1 cellular context compared by ENCODE assay signal in the genomic region with DNA sequence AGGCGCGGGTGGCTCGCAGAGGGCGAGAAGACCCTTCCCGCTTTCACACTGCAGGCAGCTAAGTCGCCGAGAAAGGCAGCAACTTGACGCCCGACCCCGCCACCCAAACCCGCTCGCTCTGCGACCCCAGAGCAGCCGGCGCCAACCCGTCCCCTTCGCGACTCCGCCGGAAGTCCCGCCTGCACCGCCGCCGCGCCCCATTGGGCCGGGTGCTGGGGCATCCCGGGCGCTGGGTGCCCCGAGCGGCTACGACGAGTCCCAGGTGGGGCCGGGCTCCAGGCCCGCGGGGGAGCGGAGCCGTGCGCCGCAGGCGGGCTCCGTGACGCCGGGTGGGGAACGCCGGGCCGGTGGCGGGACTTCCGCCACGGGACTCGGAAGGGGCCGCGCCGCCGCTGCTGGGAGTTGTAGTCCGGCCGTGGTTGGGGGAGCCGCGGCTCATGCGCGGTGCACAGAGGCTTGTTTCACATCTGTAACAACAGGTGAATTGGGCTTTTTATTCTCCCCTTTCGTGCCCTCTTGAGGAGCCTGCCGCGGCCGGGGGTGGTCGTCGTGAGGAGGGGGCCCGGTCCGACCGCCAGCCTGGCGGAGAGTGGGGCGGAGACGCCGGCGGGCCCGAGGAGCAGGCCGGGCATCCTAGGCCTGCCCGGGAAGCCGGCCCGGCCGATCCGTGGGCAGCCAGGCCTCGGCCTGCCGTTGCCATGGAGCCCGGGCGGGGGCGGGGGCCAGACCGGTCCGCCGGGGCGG.
A peak's percentile ranks its signal among the peaks of the same experiment; 100 is the strongest.
TF ChIP-seq lines count a peak whose summit lies in the region.

Gene DHX30 (plus strand): TSS at position 405 of the 744 bp plus-strand sequence. CDS start 7,546 bp downstream, outside the sequence.

TF ChIP-seq in K562, 482 proteins besides CTCF, POLR2A, EP300 and RAD21 (continued from another document and continues in another):
- TF ChIP-seq, protein P1, sequence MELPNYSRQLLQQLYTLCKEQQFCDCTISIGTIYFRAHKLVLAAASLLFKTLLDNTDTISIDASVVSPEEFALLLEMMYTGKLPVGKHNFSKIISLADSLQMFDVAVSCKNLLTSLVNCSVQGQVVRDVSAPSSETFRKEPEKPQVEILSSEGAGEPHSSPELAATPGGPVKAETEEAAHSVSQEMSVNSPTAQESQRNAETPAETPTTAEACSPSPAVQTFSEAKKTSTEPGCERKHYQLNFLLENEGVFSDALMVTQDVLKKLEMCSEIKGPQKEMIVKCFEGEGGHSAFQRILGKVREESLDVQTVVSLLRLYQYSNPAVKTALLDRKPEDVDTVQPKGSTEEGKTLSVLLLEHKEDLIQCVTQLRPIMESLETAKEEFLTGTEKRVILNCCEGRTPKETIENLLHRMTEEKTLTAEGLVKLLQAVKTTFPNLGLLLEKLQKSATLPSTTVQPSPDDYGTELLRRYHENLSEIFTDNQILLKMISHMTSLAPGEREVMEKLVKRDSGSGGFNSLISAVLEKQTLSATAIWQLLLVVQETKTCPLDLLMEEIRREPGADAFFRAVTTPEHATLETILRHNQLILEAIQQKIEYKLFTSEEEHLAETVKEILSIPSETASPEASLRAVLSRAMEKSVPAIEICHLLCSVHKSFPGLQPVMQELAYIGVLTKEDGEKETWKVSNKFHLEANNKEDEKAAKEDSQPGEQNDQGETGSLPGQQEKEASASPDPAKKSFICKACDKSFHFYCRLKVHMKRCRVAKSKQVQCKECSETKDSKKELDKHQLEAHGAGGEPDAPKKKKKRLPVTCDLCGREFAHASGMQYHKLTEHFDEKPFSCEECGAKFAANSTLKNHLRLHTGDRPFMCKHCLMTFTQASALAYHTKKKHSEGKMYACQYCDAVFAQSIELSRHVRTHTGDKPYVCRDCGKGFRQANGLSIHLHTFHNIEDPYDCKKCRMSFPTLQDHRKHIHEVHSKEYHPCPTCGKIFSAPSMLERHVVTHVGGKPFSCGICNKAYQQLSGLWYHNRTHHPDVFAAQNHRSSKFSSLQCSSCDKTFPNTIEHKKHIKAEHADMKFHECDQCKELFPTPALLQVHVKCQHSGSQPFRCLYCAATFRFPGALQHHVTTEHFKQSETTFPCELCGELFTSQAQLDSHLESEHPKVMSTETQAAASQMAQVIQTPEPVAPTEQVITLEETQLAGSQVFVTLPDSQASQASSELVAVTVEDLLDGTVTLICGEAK (IDR thresholded peaks at IDR 0.05): peak; percentile 96
- TF ChIP-seq, protein P1 (CRISPR knock-in tag; IDR thresholded peaks at IDR 0.05): no peak
- TF ChIP-seq, protein P2, sequence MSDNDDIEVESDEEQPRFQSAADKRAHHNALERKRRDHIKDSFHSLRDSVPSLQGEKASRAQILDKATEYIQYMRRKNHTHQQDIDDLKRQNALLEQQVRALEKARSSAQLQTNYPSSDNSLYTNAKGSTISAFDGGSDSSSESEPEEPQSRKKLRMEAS (CRISPR knock-in tag; IDR thresholded peaks at IDR 0.05): peak; percentile 48; the same call in 1 of the 2 replicates
- peak; percentile 85 for TF ChIP-seq RB1 (IDR thresholded peaks at IDR 0.05; ENCODE audit: low read depth)
- TF ChIP-seq, protein P3, sequence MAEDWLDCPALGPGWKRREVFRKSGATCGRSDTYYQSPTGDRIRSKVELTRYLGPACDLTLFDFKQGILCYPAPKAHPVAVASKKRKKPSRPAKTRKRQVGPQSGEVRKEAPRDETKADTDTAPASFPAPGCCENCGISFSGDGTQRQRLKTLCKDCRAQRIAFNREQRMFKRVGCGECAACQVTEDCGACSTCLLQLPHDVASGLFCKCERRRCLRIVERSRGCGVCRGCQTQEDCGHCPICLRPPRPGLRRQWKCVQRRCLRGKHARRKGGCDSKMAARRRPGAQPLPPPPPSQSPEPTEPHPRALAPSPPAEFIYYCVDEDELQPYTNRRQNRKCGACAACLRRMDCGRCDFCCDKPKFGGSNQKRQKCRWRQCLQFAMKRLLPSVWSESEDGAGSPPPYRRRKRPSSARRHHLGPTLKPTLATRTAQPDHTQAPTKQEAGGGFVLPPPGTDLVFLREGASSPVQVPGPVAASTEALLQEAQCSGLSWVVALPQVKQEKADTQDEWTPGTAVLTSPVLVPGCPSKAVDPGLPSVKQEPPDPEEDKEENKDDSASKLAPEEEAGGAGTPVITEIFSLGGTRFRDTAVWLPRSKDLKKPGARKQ (CRISPR knock-in tag; IDR thresholded peaks at IDR 0.05): no peak
- no peak for TF ChIP-seq ATF1 (CRISPR knock-in tag; IDR thresholded peaks at IDR 0.05)
- TF ChIP-seq ATF1 (tag; IDR thresholded peaks at IDR 0.05): peak; percentile 85
- TF ChIP-seq SMAD3 (CRISPR knock-in tag; conservative IDR thresholded peaks at IDR 0.05): no peak
- no peak for TF ChIP-seq CBX3 (IDR thresholded peaks at IDR 0.05; ENCODE audit: borderline replicate concordance in 1 of 2, low read length in 2 of 2)
- TF ChIP-seq HEY1 (CRISPR knock-in tag; IDR thresholded peaks at IDR 0.05; ENCODE audit: borderline replicate concordance): no peak
- 0 out of 2 replicates have a peak, but pooled peaks have one; percentile 19 for TF ChIP-seq SRSF1 (IDR thresholded peaks at IDR 0.05; ENCODE audit: low read depth, low read length)
- peak; percentile 91 for TF ChIP-seq ARID4B (CRISPR knock-in tag; IDR thresholded peaks at IDR 0.05)
- TF ChIP-seq POLR2H (tag; IDR thresholded peaks at IDR 0.05; ENCODE audit: low read depth): no peak
- no peak for TF ChIP-seq GATAD2B (IDR thresholded peaks at IDR 0.05; ENCODE audit: borderline replicate concordance)
- no peak for TF ChIP-seq OTX1 (CRISPR knock-in tag; IDR thresholded peaks at IDR 0.05)
- TF ChIP-seq SIN3B (IDR thresholded peaks at IDR 0.05; ENCODE audit: low read depth): peak; percentile 73
- TF ChIP-seq, protein P4, sequence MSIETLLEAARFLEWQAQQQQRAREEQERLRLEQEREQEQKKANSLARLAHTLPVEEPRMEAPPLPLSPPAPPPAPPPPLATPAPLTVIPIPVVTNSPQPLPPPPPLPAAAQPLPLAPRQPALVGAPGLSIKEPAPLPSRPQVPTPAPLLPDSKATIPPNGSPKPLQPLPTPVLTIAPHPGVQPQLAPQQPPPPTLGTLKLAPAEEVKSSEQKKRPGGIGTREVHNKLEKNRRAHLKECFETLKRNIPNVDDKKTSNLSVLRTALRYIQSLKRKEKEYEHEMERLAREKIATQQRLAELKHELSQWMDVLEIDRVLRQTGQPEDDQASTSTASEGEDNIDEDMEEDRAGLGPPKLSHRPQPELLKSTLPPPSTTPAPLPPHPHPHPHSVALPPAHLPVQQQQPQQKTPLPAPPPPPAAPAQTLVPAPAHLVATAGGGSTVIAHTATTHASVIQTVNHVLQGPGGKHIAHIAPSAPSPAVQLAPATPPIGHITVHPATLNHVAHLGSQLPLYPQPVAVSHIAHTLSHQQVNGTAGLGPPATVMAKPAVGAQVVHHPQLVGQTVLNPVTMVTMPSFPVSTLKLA (conservative IDR thresholded peaks at IDR 0.05): peak; percentile 21 to 83; a peak in 2 of 4 replicates
- TF ChIP-seq STAT5B (CRISPR knock-in tag; IDR thresholded peaks at IDR 0.05): no peak
- TF ChIP-seq ESRRA (IDR thresholded peaks at IDR 0.05; ENCODE audit: borderline replicate concordance, low read depth): peak; percentile 73
- TF ChIP-seq, protein P5, sequence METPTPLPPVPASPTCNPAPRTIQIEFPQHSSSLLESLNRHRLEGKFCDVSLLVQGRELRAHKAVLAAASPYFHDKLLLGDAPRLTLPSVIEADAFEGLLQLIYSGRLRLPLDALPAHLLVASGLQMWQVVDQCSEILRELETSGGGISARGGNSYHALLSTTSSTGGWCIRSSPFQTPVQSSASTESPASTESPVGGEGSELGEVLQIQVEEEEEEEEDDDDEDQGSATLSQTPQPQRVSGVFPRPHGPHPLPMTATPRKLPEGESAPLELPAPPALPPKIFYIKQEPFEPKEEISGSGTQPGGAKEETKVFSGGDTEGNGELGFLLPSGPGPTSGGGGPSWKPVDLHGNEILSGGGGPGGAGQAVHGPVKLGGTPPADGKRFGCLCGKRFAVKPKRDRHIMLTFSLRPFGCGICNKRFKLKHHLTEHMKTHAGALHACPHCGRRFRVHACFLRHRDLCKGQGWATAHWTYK (CRISPR knock-in tag; IDR thresholded peaks at IDR 0.05): peak; percentile 60; the same call in 1 of the 2 replicates
- TF ChIP-seq SMAD4 (CRISPR knock-in tag; conservative IDR thresholded peaks at IDR 0.05): 0 out of 2 replicates have a peak, but pooled peaks have one; percentile 46
- 0 out of 2 replicates have a peak, but pooled peaks have one; percentile 20 for TF ChIP-seq ZNF431 (CRISPR knock-in tag; IDR thresholded peaks at IDR 0.05)
- 0 out of 2 replicates have a peak, but pooled peaks have one; percentile 8 for TF ChIP-seq SOX6 (IDR thresholded peaks at IDR 0.05)
- peak; percentile 73 for TF ChIP-seq BHLHE40 (IDR thresholded peaks at IDR 0.05; ENCODE audit: low read length)
- peak; percentile 95 for TF ChIP-seq ETS1 (conservative IDR thresholded peaks at IDR 0.05; ENCODE audit: control insufficient read depth, low read depth, low read length)
- no peak for TF ChIP-seq BCLAF1 (IDR thresholded peaks at IDR 0.05; ENCODE audit: borderline replicate concordance in 1 of 2, control insufficient read depth in 1 of 2, low read depth in 2 of 2, low read length in 1 of 2)
- TF ChIP-seq ZZZ3 (IDR thresholded peaks at IDR 0.05): no peak
